8 cellular contexts compared by ENCODE assay signal in genomic region chr4:54227261-54228063, GRCh38. TPM values are rescaled to one million over a fixed set of nuclear protein-coding genes. Genes with fewer than 3 reads are reported as not detected.
DNase-seq lines count a peak whose midpoint lies in the region; ATAC-seq and TF ChIP-seq lines count a peak whose summit lies in the region.

No MANE protein-coding gene starts in this region.

- H3K27ac Mint-ChIP-seq in activated CD8-positive, alpha-beta T cell treated with anti-CD3 and anti-CD28 coated beads for 36 hours, result no peak overlapping the region
- peak overlapping the region; percentile 87 for H3K27ac Mint-ChIP-seq in progenitor cell of endocrine pancreas

- H3K4me3 Mint-ChIP-seq in activated CD8-positive, alpha-beta T cell treated with anti-CD3 and anti-CD28 coated beads for 36 hours, result peak overlapping the region; percentile 36
- H3K4me3 Mint-ChIP-seq in progenitor cell of endocrine pancreas (ENCODE audit: low read depth), result peak overlapping the region; percentile 68

- TF ChIP-seq CTCF in HFF-Myc (IDR thresholded peaks at IDR 0.05; ENCODE audit: low read depth, low read length, missing control alignments) (no peak), progenitor cell of endocrine pancreas (IDR thresholded peaks at IDR 0.05; ENCODE audit: unreplicated experiment) (no peak)
- TF ChIP-seq CTCF in activated CD8-positive, alpha-beta T cell treated with anti-CD3 and anti-CD28 coated beads for 36 hours (IDR thresholded peaks at IDR 0.05), result no peak

- peaks cover 88% of the 10 kb centered on the region for H3K27me3 Mint-ChIP-seq in activated CD8-positive, alpha-beta T cell treated with anti-CD3 and anti-CD28 coated beads for 36 hours
- peaks cover 87% of the 10 kb centered on the region for H3K27me3 Mint-ChIP-seq in progenitor cell of endocrine pancreas

- H3K9me3 Mint-ChIP-seq in activated CD8-positive, alpha-beta T cell treated with anti-CD3 and anti-CD28 coated beads for 36 hours, result no peaks in the 10 kb centered on the region
- no peaks in the 10 kb centered on the region for H3K9me3 Mint-ChIP-seq in progenitor cell of endocrine pancreas (ENCODE audit: low read depth)

- peak overlapping the region; percentile 85 for H3K4me3 ChIP-seq in HFF-Myc (replicated peaks; ENCODE audit: low read depth, low read length)

- H3K36me3 Mint-ChIP-seq in activated CD8-positive, alpha-beta T cell treated with anti-CD3 and anti-CD28 coated beads for 36 hours (ENCODE audit: low read depth), result no peaks in the 10 kb centered on the region
- H3K36me3 Mint-ChIP-seq in progenitor cell of endocrine pancreas (ENCODE audit: insufficient read depth), result no peaks in the 10 kb centered on the region

- peaks cover 35% of the 10 kb centered on the region for H3K4me1 Mint-ChIP-seq in activated CD8-positive, alpha-beta T cell treated with anti-CD3 and anti-CD28 coated beads for 36 hours (ENCODE audit: low read depth)
- H3K4me1 Mint-ChIP-seq in progenitor cell of endocrine pancreas (ENCODE audit: low read depth), result peaks cover 26% of the 10 kb centered on the region

- CTCF ChIA-PET in activated CD8-positive, alpha-beta T cell treated with anti-CD3 and anti-CD28 coated beads for 36 hours (lab: Charles Lee), result interaction anchor here (0.6 to 5.1 kb wide), 7 partner anchors 9 to 1244 kb away, joined by 3 to 25 read pairs (median 4); no protein-coding TSS in a partner anchor

- ATAC-seq in activated CD8-positive, alpha-beta T cell treated with anti-CD3 and anti-CD28 coated beads for 36 hours, result peak; percentile 18
- ATAC-seq in Right ventricle myocardium superior (ENCODE audit: poor library complexity), result peak; percentile 13
- ATAC-seq in HG02870 (IDR thresholded peaks at IDR 0.05; ENCODE audit: unreplicated experiment), result no peak
- no peak for ATAC-seq in HG02678 (IDR thresholded peaks at IDR 0.05; ENCODE audit: unreplicated experiment)

- POLR2A ChIA-PET in activated CD8-positive, alpha-beta T cell treated with anti-CD3 and anti-CD28 coated beads for 36 hours (lab: Charles Lee), result interaction anchor here (1.2 kb wide), 1 partner anchor 169 kb away, joined by 3 read pairs; no protein-coding TSS in a partner anchor

- peak; percentile 51 for DNase-seq in COLO829 (ENCODE audit: low spot score)
- DNase-seq in HFF-Myc (ENCODE audit: extremely low read depth, low read depth), result peak; percentile 81
- no peak for DNase-seq in activated CD8-positive, alpha-beta T cell treated with anti-CD3 and anti-CD28 coated beads for 36 hours
- DNase-seq in Right ventricle myocardium superior, result no peak
- DNase-seq in progenitor cell of endocrine pancreas (ENCODE audit: low spot score, unreplicated experiment), result no peak
- DNase-seq in DMS114 treated with DMSO at 0.1 percent for 48 hours (lab: John Stamatoyannopoulos, UW; ENCODE audit: unreplicated experiment), result no peak

- intact Hi-C loops in activated CD8-positive, alpha-beta T cell treated with anti-CD3 and anti-CD28 coated beads for 36 hours (cut with micrococcal nuclease), result loop anchor here (5.0 kb wide), 2 partner anchors 125 to 320 kb away; partner anchors contain the start of gene GSX2
- intact Hi-C loops in Right ventricle myocardium superior (cut with DNase I), result no loop called here

RNA-seq across cellular contexts. Expression of gene PDGFRA, which starts 1.6 kb away (rescaled TPM):
- not detected for total RNA-seq in activated CD8-positive, alpha-beta T cell treated with anti-CD3 and anti-CD28 coated beads for 36 hours
- total RNA-seq in Right ventricle myocardium superior, result 29.8 TPM
- 11.4 and 13.8 TPM in 2 replicates for total RNA-seq in progenitor cell of endocrine pancreas

Comparison
In these comparisons a context has a peak if more than half of its experiments do, and no peak if none do; other contexts are left out.
1. DNase-seq: peak in COLO829 (single experiment) and HFF-Myc (single experiment); none in activated CD8-positive, alpha-beta T cell treated with anti-CD3 and anti-CD28 coated beads for 36 hours (single experiment), Right ventricle myocardium superior (single experiment), progenitor cell of endocrine pancreas (single experiment) and DMS114 treated with DMSO at 0.1 percent for 48 hours (single experiment).
2. ATAC-seq: peak in activated CD8-positive, alpha-beta T cell treated with anti-CD3 and anti-CD28 coated beads for 36 hours (single experiment) and Right ventricle myocardium superior (single experiment); none in HG02870 (single experiment) and HG02678 (single experiment).
3. RNA of gene PDGFRA, which starts 1.6 kb away (total RNA-seq): 29.8 TPM in Right ventricle myocardium superior (single experiment) and 11.4 to 13.8 TPM in progenitor cell of endocrine pancreas; not detected in activated CD8-positive, alpha-beta T cell treated with anti-CD3 and anti-CD28 coated beads for 36 hours; every median in the first group is over 10 times any median in the second.